In genomic region chr2:191247381-191248057, GRCh38 we compare ENCODE assay signal across 8 cellular contexts. TPM values are rescaled to one million over a fixed set of nuclear protein-coding genes. Genes with fewer than 3 reads are reported as not detected.
DNase-seq lines count a peak whose midpoint lies in the region; ATAC-seq and TF ChIP-seq lines count a peak whose summit lies in the region.

No MANE protein-coding gene starts in this region.

- H3K36me3 Mint-ChIP-seq in T-helper 2 cell treated with Interferon-gamma antibody and Interleukin-4, amounts not matched to agents 5 μg/mL and 100 μg/mL, for 36 hours (ENCODE audit: low read depth): no peaks in the 10 kb centered on the region
- H3K36me3 Mint-ChIP-seq in activated CD4-positive, alpha-beta T cell treated with anti-CD3 and anti-CD28 coated beads, Interleukin-2, amount 10 ng/mL, durations not matched to agents 7 days and 5 days (ENCODE audit: low read depth): peaks cover 2% of the 10 kb centered on the region

- no peaks in the 10 kb centered on the region for H3K27me3 ChIP-seq in lung (ENCODE audit: control insufficient read depth, insufficient read depth)

- 26 to 46% methylated on average over 5 of the region's 5 CpGs for WGBS in lung, 2 donors

- no peak overlapping the region for H3K27ac Mint-ChIP-seq in T-helper 2 cell treated with Interferon-gamma antibody and Interleukin-4, amounts not matched to agents 5 μg/mL and 100 μg/mL, for 36 hours
- H3K27ac Mint-ChIP-seq in activated CD4-positive, alpha-beta T cell treated with anti-CD3 and anti-CD28 coated beads, Interleukin-2, amount 10 ng/mL, durations not matched to agents 7 days and 5 days: no peak overlapping the region

- TF ChIP-seq CTCF in cardiac fibroblast (IDR thresholded peaks at IDR 0.05; ENCODE audit: low read depth, low read length) (no peak), lung (IDR thresholded peaks at IDR 0.05; ENCODE audit: control extremely low read depth, extremely low read depth) (no peak)

- ATAC-seq in GM18508 (IDR thresholded peaks at IDR 0.05; ENCODE audit: insufficient read depth, unreplicated experiment) (peak; percentile 70), lung (ENCODE audit: insufficient read depth, low FRiP score) (no peak)

- peaks cover 8% of the 10 kb centered on the region for H3K4me1 Mint-ChIP-seq in T-helper 2 cell treated with Interferon-gamma antibody and Interleukin-4, amounts not matched to agents 5 μg/mL and 100 μg/mL, for 36 hours (ENCODE audit: low read depth)
- H3K4me1 Mint-ChIP-seq in activated CD4-positive, alpha-beta T cell treated with anti-CD3 and anti-CD28 coated beads, Interleukin-2, amount 10 ng/mL, durations not matched to agents 7 days and 5 days: peaks cover 5% of the 10 kb centered on the region

- H3K27me3 Mint-ChIP-seq in T-helper 2 cell treated with Interferon-gamma antibody and Interleukin-4, amounts not matched to agents 5 μg/mL and 100 μg/mL, for 36 hours (ENCODE audit: low read depth): peaks cover 29% of the 10 kb centered on the region
- H3K27me3 Mint-ChIP-seq in activated CD4-positive, alpha-beta T cell treated with anti-CD3 and anti-CD28 coated beads, Interleukin-2, amount 10 ng/mL, durations not matched to agents 7 days and 5 days: peaks cover 37% of the 10 kb centered on the region

- H3K36me3 ChIP-seq in lung (ENCODE audit: control insufficient read depth in 2 of 2, insufficient read depth in 2 of 2, low read length in 2 of 2): no peaks in the 10 kb centered on the region

- no peak overlapping the region for H3K4me3 Mint-ChIP-seq in T-helper 2 cell treated with Interferon-gamma antibody and Interleukin-4, amounts not matched to agents 5 μg/mL and 100 μg/mL, for 36 hours
- H3K4me3 Mint-ChIP-seq in activated CD4-positive, alpha-beta T cell treated with anti-CD3 and anti-CD28 coated beads, Interleukin-2, amount 10 ng/mL, durations not matched to agents 7 days and 5 days: no peak overlapping the region

- H3K9me3 ChIP-seq in lung (ENCODE audit: control insufficient read depth in 2 of 2, insufficient read depth in 1 of 2, low read length in 1 of 2): peaks cover 0 to 2% of the 10 kb centered on the region in 2 donors

- no peaks in the 10 kb centered on the region for H3K9me3 Mint-ChIP-seq in T-helper 2 cell treated with Interferon-gamma antibody and Interleukin-4, amounts not matched to agents 5 μg/mL and 100 μg/mL, for 36 hours
- no peaks in the 10 kb centered on the region for H3K9me3 Mint-ChIP-seq in activated CD4-positive, alpha-beta T cell treated with anti-CD3 and anti-CD28 coated beads, Interleukin-2, amount 10 ng/mL, durations not matched to agents 7 days and 5 days

- peaks cover 0 to 4% of the 10 kb centered on the region in 2 donors for H3K4me1 ChIP-seq in lung (ENCODE audit: control insufficient read depth in 2 of 2, insufficient read depth in 2 of 2, low read length in 2 of 2)

- peak overlapping the region in 1 of 2 donors; percentile 80 for H3K4me3 ChIP-seq in cardiac fibroblast (replicated peaks in 1 of 2; ENCODE audit: low read depth in 2 of 2, low read length in 2 of 2)
- H3K4me3 ChIP-seq in lung: no peak overlapping the region

- H3K27ac ChIP-seq in lung (ENCODE audit: low read depth in 1 of 2, low read length in 1 of 2): peak overlapping the region; percentile 49 to 79

- CTCF ChIA-PET in activated CD4-positive, alpha-beta T cell treated with anti-CD3 and anti-CD28 coated beads, Interleukin-2, amount 10 ng/mL, durations not matched to agents 7 days and 5 days (lab: Charles Lee): interaction anchor here (0.8 to 1.8 kb wide), 8 partner anchors 24 to 915 kb away, joined by 3 to 4 read pairs (median 3); no protein-coding TSS in a partner anchor

- POLR2A ChIA-PET in activated CD4-positive, alpha-beta T cell treated with anti-CD3 and anti-CD28 coated beads, Interleukin-2, amount 10 ng/mL, durations not matched to agents 7 days and 5 days (lab: Charles Lee): no interaction called here

- peak; percentile 90 for DNase-seq in HS-5 (ENCODE audit: low read depth)
- DNase-seq in cardiac fibroblast (ENCODE audit: low read depth in 2 of 2): peak; percentile 87 to 94
- DNase-seq in lung (ENCODE audit: low spot score): no peak
- no peak for DNase-seq in NCI-H524 treated with DMSO at 0.1 percent for 48 hours (lab: John Stamatoyannopoulos, UW)
- DNase-seq in NCI-H510A treated with DMSO at 0.1 percent for 48 hours (lab: John Stamatoyannopoulos, UW): no peak
- no peak for DNase-seq in T-helper 2 cell treated with Interferon-gamma antibody and Interleukin-4, amounts not matched to agents 5 μg/mL and 100 μg/mL, for 36 hours (ENCODE audit: low spot score)
- DNase-seq in activated CD4-positive, alpha-beta T cell treated with anti-CD3 and anti-CD28 coated beads, Interleukin-2, amount 10 ng/mL, durations not matched to agents 7 days and 5 days: no peak

RNA-seq across cellular contexts. Expression of gene MYO1B, which starts 2.3 kb away (rescaled TPM):
- total RNA-seq in lung: 100 to 1,000 TPM; 121 to 286 TPM
- 10 to 100 TPM; 46.0 to 55.0 TPM for polyA plus RNA-seq in lung
- total RNA-seq in activated CD4-positive, alpha-beta T cell treated with anti-CD3 and anti-CD28 coated beads, Interleukin-2, amount 10 ng/mL, durations not matched to agents 7 days and 5 days: under 1 TPM; 0.74 to 0.98 TPM

Comparison
In these comparisons a context has a peak if more than half of its experiments do, and no peak if none do; other contexts are left out.
1. DNase-seq: peak in HS-5 (single experiment) and cardiac fibroblast (2 of 2); none in lung (single experiment), NCI-H524 treated with DMSO at 0.1 percent for 48 hours (single experiment), NCI-H510A treated with DMSO at 0.1 percent for 48 hours (single experiment), T-helper 2 cell treated with Interferon-gamma antibody and Interleukin-4, amounts not matched to agents 5 μg/mL and 100 μg/mL, for 36 hours (single experiment) and activated CD4-positive, alpha-beta T cell treated with anti-CD3 and anti-CD28 coated beads, Interleukin-2, amount 10 ng/mL, durations not matched to agents 7 days and 5 days (single experiment).
2. RNA of gene MYO1B, which starts 2.3 kb away (total RNA-seq): 121 to 286 TPM in lung; 0.74 to 0.98 TPM in activated CD4-positive, alpha-beta T cell treated with anti-CD3 and anti-CD28 coated beads, Interleukin-2, amount 10 ng/mL, durations not matched to agents 7 days and 5 days; every median in the first group is over 10 times any median in the second.